In the genomic region with DNA sequence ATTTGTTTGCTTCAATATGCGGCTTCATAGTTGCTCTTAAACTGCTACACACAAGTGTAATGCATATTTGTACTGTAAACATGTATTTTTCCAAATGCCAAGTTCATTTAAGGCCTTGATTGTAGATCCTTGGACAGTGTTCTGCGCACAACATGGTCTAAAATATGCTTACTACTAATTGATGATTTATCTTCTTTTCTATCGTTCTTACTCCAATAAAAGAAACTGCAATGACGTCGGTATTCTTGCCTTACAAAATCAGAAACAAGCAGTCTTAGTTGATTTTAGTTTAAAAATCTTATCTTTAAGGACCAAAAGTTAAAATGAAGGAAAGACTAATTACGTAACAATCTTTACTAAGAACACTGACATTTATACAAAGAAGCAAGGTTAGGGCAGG, we compare ENCODE assay signal across 23 cellular contexts.
DNase-seq lines count a peak whose midpoint lies in the region; ATAC-seq and TF ChIP-seq lines count a peak whose summit lies in the region.
"Had no signal": no experiment of that assay in that cellular context is flagged by ENCODE, and none has a peak within 500 bp of the region (broad histone marks: within the 10 kb centered on the region; RNA-seq: fewer than 3 reads in every experiment).

No MANE protein-coding gene starts in this region.

- CTCF ChIA-PET in IMR-90 (lab: Yijun Ruan, JAX), result no interaction called here

- H3K36me3 ChIP-seq in BLaER1, result no peaks in the 10 kb centered on the region
- H3K36me3 ChIP-seq in IMR-90 (ENCODE audit: control insufficient read depth, insufficient read depth, low read length), result no peaks in the 10 kb centered on the region
- no peaks in the 10 kb centered on the region for H3K36me3 ChIP-seq in osteoblast (ENCODE audit: insufficient read depth, low read length)

- WGBS in IMR-90 (ENCODE audit: extremely low coverage in 2 of 2, insufficient read length in 1 of 2), 2 experiments, result no CpG with 5 or more reads among the region's 6 CpGs

- no peaks in the 10 kb centered on the region for H3K9me1 ChIP-seq in IMR-90 (ENCODE audit: insufficient read depth, low read length)

- no peak overlapping the region for H3K18ac ChIP-seq in IMR-90 (ENCODE audit: low read depth, low read length)

- no peak overlapping the region for H2AK9ac ChIP-seq in IMR-90 (replicated peaks; ENCODE audit: low read depth, low read length, poor library complexity)

- H4K20me1 ChIP-seq in BLaER1 (no peaks in the 10 kb centered on the region), IMR-90 (ENCODE audit: insufficient read depth, low read length) (peaks cover 3% of the 10 kb centered on the region; the same call in 1 of the 2 replicates), osteoblast (ENCODE audit: insufficient read depth, low read length) (no peaks in the 10 kb centered on the region)

- no peak overlapping the region for H3K4ac ChIP-seq in IMR-90 (ENCODE audit: low read depth, low read length)

- no peak overlapping the region for H3K4me3 ChIP-seq in BLaER1
- H3K4me3 ChIP-seq in IMR-90 (ENCODE audit: insufficient read depth, low read depth, low read length), result no peak overlapping the region
- no peak overlapping the region for H3K4me3 ChIP-seq in fibroblast of mammary gland (ENCODE audit: control insufficient read depth, low read depth, low read length)
- no peak overlapping the region for H3K4me3 ChIP-seq in osteoblast (ENCODE audit: insufficient read depth, low read length)

- intact Hi-C loops in IMR-90 (cut with micrococcal nuclease) (loop anchor here (2.0 kb wide), 1 partner anchor 122 kb away; no protein-coding TSS in a partner anchor), cardiac septum (cut with DNase I) (loop anchor here (10.0 kb wide), 2 partner anchors 220 to 460 kb away; a partner anchor contains a TSS)

- H3K27ac ChIP-seq in BLaER1 (peak overlapping the region; percentile 88), IMR-90 (ENCODE audit: insufficient read depth, low read length) (no peak overlapping the region), osteoblast (ENCODE audit: low read depth, low read length) (peak overlapping the region; percentile 48)

- no peak overlapping the region for H4K5ac ChIP-seq in IMR-90 (ENCODE audit: low read depth, low read length)

- H2AK5ac ChIP-seq in IMR-90 (ENCODE audit: low read depth, low read length), result no peak overlapping the region

- H3K79me1 ChIP-seq in IMR-90 (ENCODE audit: low read depth in 1 of 2, low read length in 2 of 2), result peaks cover 3 to 6% of the 10 kb centered on the region in 2 experiments; a peak in 1 of 4 replicates

- no peaks in the 10 kb centered on the region for H3K79me2 ChIP-seq in osteoblast (ENCODE audit: insufficient read depth, low read length)

- POLR2A ChIA-PET in IMR-90 (lab: Charles Lee; ENCODE audit: unreplicated experiment), result interaction anchor here (0.7 kb wide), 1 partner anchor 10 kb away, joined by 3 read pairs; no protein-coding TSS in a partner anchor

- TF ChIP-seq RAD21 in IMR-90 (IDR thresholded peaks at IDR 0.05; ENCODE audit: low read length), result no peak

- H3K9me3 ChIP-seq in BLaER1 (no peaks in the 10 kb centered on the region), IMR-90 (ENCODE audit: control insufficient read depth, insufficient read depth, low read length) (no peaks in the 10 kb centered on the region), osteoblast (ENCODE audit: low read depth, low read length) (no peaks in the 10 kb centered on the region)
- H3K9me3 ChIP-seq: Caco-2, SK-N-SH had no signal

- H3K4me2 ChIP-seq in BLaER1, result peak overlapping the region; percentile 71
- H3K4me2 ChIP-seq in IMR-90 (ENCODE audit: low read depth, low read length), result no peak overlapping the region
- H3K4me2 ChIP-seq in osteoblast (ENCODE audit: insufficient read depth, low read length), result no peak overlapping the region
- H3K4me2 ChIP-seq: SK-N-SH had no signal

- no peak overlapping the region for H3K14ac ChIP-seq in IMR-90 (replicated peaks; ENCODE audit: low read depth, low read length)

- no peak for TF ChIP-seq POLR2A in IMR-90 (IDR thresholded peaks at IDR 0.05; ENCODE audit: low read depth, low read length)

- no peak overlapping the region for H2BK120ac ChIP-seq in IMR-90 (ENCODE audit: low read depth, low read length)

- H2AFZ ChIP-seq in IMR-90 (replicated peaks; ENCODE audit: low read length, poor library complexity) (no peak overlapping the region), osteoblast (ENCODE audit: low read length) (no peak overlapping the region)

- dilution Hi-C loops in IMR-90 (cut with HindIII; ENCODE audit: low sequenced_read_pairs, unreplicated experiment), result no loop called here

- DNase-seq in IMR-90, result no peak
- peak; percentile 34 for DNase-seq in fibroblast of mammary gland (ENCODE audit: low read depth)
- DNase-seq in osteoblast (ENCODE audit: insufficient read length, low spot score, missing footprints), result no peak
- no peak for DNase-seq in GF-D8 (lab: John Stamatoyannopoulos, UW)
- no peak for DNase-seq in activated CD4-positive, CD25-positive, alpha-beta regulatory T cell treated with anti-CD3 and anti-CD28 coated beads, Interleukin-2, amount 50 U/mL, for 72 hours
- DNase-seq in iPS-NIHi11 (ENCODE audit: low spot score), result no peak
- no peak for DNase-seq in cardiac septum (ENCODE audit: low spot score)
- DNase-seq: 8988T; C1 segment of cervical spinal cord; Caco-2; CD4-positive, alpha-beta memory T cell; DMS79 treated with DMSO at 0.1 percent for 48 hours; H7; NCI-H1092; NCI-H1417 treated with DMSO at 0.1 percent for 48 hours; NCI-H1694 treated with DMSO at 0.1 percent for 48 hours; NCI-H2081; NCI-H2171 treated with DMSO at 0.1 percent for 48 hours; NCI-H748 treated with DMSO at 0.1 percent for 48 hours; PC-3; SK-N-SH; SW 1271 had no signal

- H3K23ac ChIP-seq in IMR-90 (ENCODE audit: low read depth, low read length), result no peak overlapping the region

- ATAC-seq in IMR-90 (ENCODE audit: low read depth), result no peak
- ATAC-seq: PC-3 had no signal

- no peaks in the 10 kb centered on the region for H3K27me3 ChIP-seq in BLaER1
- no peaks in the 10 kb centered on the region for H3K27me3 ChIP-seq in IMR-90 (ENCODE audit: control insufficient read depth, insufficient read depth, low read length)
- no peaks in the 10 kb centered on the region for H3K27me3 ChIP-seq in osteoblast (ENCODE audit: insufficient read depth, low read length)

- no peak overlapping the region for H4K91ac ChIP-seq in IMR-90 (ENCODE audit: insufficient read depth, low read depth, low read length)

- H2BK15ac ChIP-seq in IMR-90 (ENCODE audit: low read depth, low read length), result no peak overlapping the region

- TF ChIP-seq CTCF in IMR-90 (conservative IDR thresholded peaks at IDR 0.05; ENCODE audit: low read depth, low read length) (no peak), fibroblast of mammary gland (conservative IDR thresholded peaks at IDR 0.05; ENCODE audit: control insufficient read depth, insufficient read depth, low read depth, low read length) (no peak), osteoblast (IDR thresholded peaks at IDR 0.05; ENCODE audit: extremely low read depth, low read depth, low read length) (no peak)

- H3K56ac ChIP-seq in IMR-90 (ENCODE audit: extremely low read depth, insufficient read depth, low read length), result no peak overlapping the region

- H3K4me1 ChIP-seq in BLaER1 (peaks cover 86% of the 10 kb centered on the region), IMR-90 (ENCODE audit: control insufficient read depth, insufficient read depth, low read length) (peaks cover 5% of the 10 kb centered on the region; the same call in 1 of the 2 replicates), osteoblast (ENCODE audit: insufficient read depth, low read length) (peaks cover 32% of the 10 kb centered on the region)
- H3K4me1 ChIP-seq: Caco-2 had no signal

- in situ Hi-C loops in IMR-90 (cut with MboI; ENCODE audit: low sequenced_read_pairs), result loop anchor here (10.0 kb wide), 2 partner anchors 230 to 500 kb away; no protein-coding TSS in a partner anchor

- H2BK5ac ChIP-seq in IMR-90 (ENCODE audit: low read depth, low read length, poor library complexity, severe bottlenecking), result no peak overlapping the region

- H3K9ac ChIP-seq in BLaER1, result no peak overlapping the region
- no peak overlapping the region for H3K9ac ChIP-seq in IMR-90 (ENCODE audit: low read depth, low read length)
- H3K9ac ChIP-seq: SK-N-SH had no signal

- H2BK20ac ChIP-seq in IMR-90 (ENCODE audit: low read depth, low read length), result no peak overlapping the region

- no peak overlapping the region for H4K8ac ChIP-seq in IMR-90 (ENCODE audit: low read depth in 2 of 2, low read length in 2 of 2)

- BruUV-seq in IMR-90 (replicated peaks; lab: Mats Ljungman, UMichigan), result no TSS peak

TF ChIP-seq in IMR-90, 13 proteins besides CTCF, POLR2A, EP300 and RAD21:
- peak; percentile 31; the same call in 1 of the 2 replicates for TF ChIP-seq CEBPB (IDR thresholded peaks at IDR 0.05; ENCODE audit: low read depth, low read length)
- TF ChIP-seq RCOR1 (IDR thresholded peaks at IDR 0.05; ENCODE audit: insufficient replicate concordance, low read length), result no peak
